ENCODE assay signal across 1 cellular context in the genomic region with DNA sequence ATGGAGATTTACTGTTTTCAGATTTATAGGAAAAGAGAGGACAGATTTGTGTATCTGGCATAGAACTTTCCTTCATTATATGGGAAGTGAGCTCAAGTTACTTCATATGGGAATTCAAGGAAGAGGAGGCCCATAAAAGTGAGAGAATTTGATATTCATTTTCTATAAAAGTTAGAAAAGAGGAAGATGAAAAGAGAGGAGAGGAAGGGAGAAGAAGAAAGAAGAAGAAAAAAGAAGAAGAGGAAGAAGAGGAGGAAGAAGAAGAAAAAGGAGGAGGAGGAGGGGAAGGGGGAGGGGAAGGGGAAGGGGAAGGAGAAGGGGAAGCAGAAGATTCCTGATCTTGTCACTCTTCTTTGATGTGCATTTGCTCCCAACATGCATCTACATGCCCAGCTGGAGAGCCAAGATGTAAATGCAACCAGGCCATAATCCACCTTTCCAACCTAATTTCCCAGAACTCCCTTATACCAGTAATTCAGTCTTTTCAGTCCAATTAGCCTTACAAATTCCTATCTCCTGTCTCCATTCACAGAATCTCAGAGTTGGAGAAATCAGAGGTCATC.
TF ChIP-seq lines count a peak whose summit lies in the region.

No MANE protein-coding gene starts in this region.

TF ChIP-seq in K562, 482 proteins besides CTCF, POLR2A, EP300 and RAD21:
- TF ChIP-seq, protein P1, sequence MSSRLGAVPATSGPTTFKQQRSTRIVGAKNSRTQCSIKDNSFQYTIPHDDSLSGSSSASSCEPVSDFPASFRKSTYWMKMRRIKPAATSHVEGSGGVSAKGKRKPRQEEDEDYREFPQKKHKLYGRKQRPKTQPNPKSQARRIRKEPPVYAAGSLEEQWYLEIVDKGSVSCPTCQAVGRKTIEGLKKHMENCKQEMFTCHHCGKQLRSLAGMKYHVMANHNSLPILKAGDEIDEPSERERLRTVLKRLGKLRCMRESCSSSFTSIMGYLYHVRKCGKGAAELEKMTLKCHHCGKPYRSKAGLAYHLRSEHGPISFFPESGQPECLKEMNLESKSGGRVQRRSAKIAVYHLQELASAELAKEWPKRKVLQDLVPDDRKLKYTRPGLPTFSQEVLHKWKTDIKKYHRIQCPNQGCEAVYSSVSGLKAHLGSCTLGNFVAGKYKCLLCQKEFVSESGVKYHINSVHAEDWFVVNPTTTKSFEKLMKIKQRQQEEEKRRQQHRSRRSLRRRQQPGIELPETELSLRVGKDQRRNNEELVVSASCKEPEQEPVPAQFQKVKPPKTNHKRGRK (tag; IDR thresholded peaks at IDR 0.05), result peak; percentile 65
- TF ChIP-seq HNRNPK (IDR thresholded peaks at IDR 0.05; ENCODE audit: low read depth, low read length, poor library complexity, severe bottlenecking), result peak; percentile 74
- TF ChIP-seq, protein P2, sequence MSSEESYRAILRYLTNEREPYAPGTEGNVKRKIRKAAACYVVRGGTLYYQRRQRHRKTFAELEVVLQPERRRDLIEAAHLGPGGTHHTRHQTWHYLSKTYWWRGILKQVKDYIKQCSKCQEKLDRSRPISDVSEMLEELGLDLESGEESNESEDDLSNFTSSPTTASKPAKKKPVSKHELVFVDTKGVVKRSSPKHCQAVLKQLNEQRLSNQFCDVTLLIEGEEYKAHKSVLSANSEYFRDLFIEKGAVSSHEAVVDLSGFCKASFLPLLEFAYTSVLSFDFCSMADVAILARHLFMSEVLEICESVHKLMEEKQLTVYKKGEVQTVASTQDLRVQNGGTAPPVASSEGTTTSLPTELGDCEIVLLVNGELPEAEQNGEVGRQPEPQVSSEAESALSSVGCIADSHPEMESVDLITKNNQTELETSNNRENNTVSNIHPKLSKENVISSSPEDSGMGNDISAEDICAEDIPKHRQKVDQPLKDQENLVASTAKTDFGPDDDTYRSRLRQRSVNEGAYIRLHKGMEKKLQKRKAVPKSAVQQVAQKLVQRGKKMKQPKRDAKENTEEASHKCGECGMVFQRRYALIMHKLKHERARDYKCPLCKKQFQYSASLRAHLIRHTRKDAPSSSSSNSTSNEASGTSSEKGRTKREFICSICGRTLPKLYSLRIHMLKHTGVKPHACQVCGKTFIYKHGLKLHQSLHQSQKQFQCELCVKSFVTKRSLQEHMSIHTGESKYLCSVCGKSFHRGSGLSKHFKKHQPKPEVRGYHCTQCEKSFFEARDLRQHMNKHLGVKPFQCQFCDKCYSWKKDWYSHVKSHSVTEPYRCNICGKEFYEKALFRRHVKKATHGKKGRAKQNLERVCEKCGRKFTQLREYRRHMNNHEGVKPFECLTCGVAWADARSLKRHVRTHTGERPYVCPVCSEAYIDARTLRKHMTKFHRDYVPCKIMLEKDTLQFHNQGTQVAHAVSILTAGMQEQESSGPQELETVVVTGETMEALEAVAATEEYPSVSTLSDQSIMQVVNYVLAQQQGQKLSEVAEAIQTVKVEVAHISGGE (CRISPR knock-in tag; IDR thresholded peaks at IDR 0.05), result no peak
- TF ChIP-seq EWSR1 (IDR thresholded peaks at IDR 0.05; ENCODE audit: borderline replicate concordance, low read depth, partially characterized antibody), result no peak
